ENCODE assay signal across 8 cellular contexts in genomic region chrX:15335135-15336022, GRCh38. TPM values are rescaled to one million over a fixed set of nuclear protein-coding genes. Genes with fewer than 3 reads are reported as not detected.
DNase-seq lines count a peak whose midpoint lies in the region; ATAC-seq, FAIRE-seq and TF ChIP-seq lines count a peak whose summit lies in the region.

Gene PIGA, minus strand, starts transcription at chrX:15335523. Its CDS starts 3,593 bp downstream, at chrX:15331930.

- peak within 1 kb of the TSS; percentile 67 for H3K4me3 ChIP-seq in WERI-Rb-1 (ENCODE audit: low read depth, low read length)
- peak within 1 kb of the TSS; percentile 78 for H3K4me3 ChIP-seq in bronchial epithelial cell (ENCODE audit: low read depth, low read length)
- H3K4me3 ChIP-seq in smooth muscle cell, result peak within 1 kb of the TSS; percentile 60

- FAIRE-seq in bronchial epithelial cell (lab: Jason Lieb, UNC), result no peak

- peak within 1 kb of the TSS; percentile 70 for H2AFZ ChIP-seq in smooth muscle cell (ENCODE audit: low read depth)

- DNase-seq in ACHN (peak; percentile 88), NCI-H2227 (lab: John Stamatoyannopoulos, UW; ENCODE audit: unreplicated experiment) (peak; percentile 99), WERI-Rb-1 (peak; percentile 92), bronchial epithelial cell (ENCODE audit: low read depth) (peak; percentile 87), iPS-NIHi7 (ENCODE audit: extremely low spot score) (peak; percentile 91), smooth muscle cell (lab: John Stamatoyannopoulos, UW; ENCODE audit: unreplicated experiment) (peak; percentile 64)

- H3K9me3 ChIP-seq in WERI-Rb-1 (ENCODE audit: severe bottlenecking) (no peaks in the 10 kb centered on the region), smooth muscle cell (replicated peaks; ENCODE audit: low read depth) (no peaks in the 10 kb centered on the region)

- ATAC-seq in GM18873 (IDR thresholded peaks at IDR 0.05; ENCODE audit: low FRiP score, unreplicated experiment) (peak; percentile 97), HG03139 (IDR thresholded peaks at IDR 0.05; ENCODE audit: unreplicated experiment) (peak; percentile 99)

- in situ Hi-C loops in ACHN (cut with HindIII; ENCODE audit: low pct_ligation_motif_present, low pct_unique_long_range_greater_than_20kb, low sequenced_read_pairs), result no loop called here

- no peaks in the 10 kb centered on the region for H3F3A ChIP-seq in smooth muscle cell (ENCODE audit: low read depth)

- H3K4me2 ChIP-seq in smooth muscle cell, result peak within 1 kb of the TSS; percentile 84

- H3K27me3 ChIP-seq in WERI-Rb-1 (ENCODE audit: insufficient read depth, low read depth, severe bottlenecking) (peaks cover 19% of the 10 kb centered on the region), bronchial epithelial cell (ENCODE audit: control insufficient read depth, insufficient read depth, low read length) (no peaks in the 10 kb centered on the region), smooth muscle cell (ENCODE audit: low read depth) (peaks cover 8% of the 10 kb centered on the region)

- H4K20me1 ChIP-seq in smooth muscle cell (ENCODE audit: low read depth), result no peaks in the 10 kb centered on the region

- H3K27ac ChIP-seq in WERI-Rb-1 (peak within 1 kb of the TSS; percentile 66), smooth muscle cell (ENCODE audit: low read depth) (peak within 1 kb of the TSS; percentile 92)

- no peaks in the 10 kb centered on the region; the same call in 1 of the 2 replicates for H3K36me3 ChIP-seq in WERI-Rb-1
- H3K36me3 ChIP-seq in bronchial epithelial cell (ENCODE audit: control insufficient read depth, insufficient read depth, low read length), result peaks cover 3% of the 10 kb centered on the region
- no peaks in the 10 kb centered on the region for H3K36me3 ChIP-seq in smooth muscle cell (ENCODE audit: low read depth)

- no peaks in the 10 kb centered on the region for H3K79me2 ChIP-seq in smooth muscle cell (ENCODE audit: low read depth)

- 51% methylated on average over 72 of the region's 72 CpGs for WGBS in smooth muscle cell (ENCODE audit: low lambda C conversion rate)

- TF ChIP-seq CTCF in WERI-Rb-1 (IDR thresholded peaks at IDR 0.05; ENCODE audit: low read depth, low read length) (no peak), bronchial epithelial cell (IDR thresholded peaks at IDR 0.05; ENCODE audit: insufficient read depth, low read length, severe bottlenecking) (no peak), smooth muscle cell (IDR thresholded peaks at IDR 0.05; ENCODE audit: borderline replicate concordance, insufficient read depth, poor library complexity, severe bottlenecking) (no peak)

- peak within 1 kb of the TSS; percentile 94 for H3K9ac ChIP-seq in smooth muscle cell (ENCODE audit: low read depth)

- H3K4me1 ChIP-seq in smooth muscle cell (ENCODE audit: low read depth), result no peaks in the 10 kb centered on the region

RNA-seq across cellular contexts. Expression of gene PIGA, which starts in this region (rescaled TPM):
- total RNA-seq in bronchial epithelial cell (45.0 and 67.0 TPM in 2 replicates), smooth muscle cell (13.3 and 17.8 TPM in 2 replicates)
- polyA plus RNA-seq in smooth muscle cell, result 4.6 and 6.9 TPM in 2 replicates

Comparison
In these comparisons a context has a peak if more than half of its experiments do, and no peak if none do; other contexts are left out.
1. Peak in every context shown above with its lines: DNase-seq, ATAC-seq, H3K4me3 ChIP-seq and H3K27ac ChIP-seq.